ENCODE assay signal across 1 cellular context in the genomic region with DNA sequence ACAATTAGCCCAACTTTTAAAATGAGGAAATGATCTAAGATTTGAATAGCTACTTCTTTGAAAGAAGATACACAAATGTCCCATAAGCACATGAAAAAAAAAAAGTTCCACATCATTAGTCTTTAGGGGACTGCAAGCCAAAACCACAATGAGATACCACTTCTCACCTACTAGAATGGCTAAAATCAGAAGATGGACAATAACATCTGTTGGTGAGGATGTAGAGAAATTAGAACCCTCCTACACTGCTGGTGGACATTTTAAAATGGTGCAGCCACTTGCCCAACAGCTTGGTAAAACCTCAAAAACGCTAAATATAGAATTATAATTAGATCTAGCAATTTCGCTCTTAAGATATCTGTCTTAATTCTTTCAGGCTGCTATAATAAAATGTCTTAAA.
TF ChIP-seq lines count a peak whose summit lies in the region.

No MANE protein-coding gene starts in this region.

TF ChIP-seq in GM12878, 131 proteins besides CTCF, POLR2A, EP300 and RAD21 (continued from another document):
- TF ChIP-seq HSF1 (IDR thresholded peaks at IDR 0.05; ENCODE audit: low read depth, low read length) (no peak), MYB (IDR thresholded peaks at IDR 0.05; ENCODE audit: borderline replicate concordance, low read depth, low read length) (no peak), HCFC1 (IDR thresholded peaks at IDR 0.05; ENCODE audit: low read length) (no peak)
- TF ChIP-seq, protein P1, sequence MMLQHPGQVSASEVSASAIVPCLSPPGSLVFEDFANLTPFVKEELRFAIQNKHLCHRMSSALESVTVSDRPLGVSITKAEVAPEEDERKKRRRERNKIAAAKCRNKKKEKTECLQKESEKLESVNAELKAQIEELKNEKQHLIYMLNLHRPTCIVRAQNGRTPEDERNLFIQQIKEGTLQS (IDR thresholded peaks at IDR 0.05; ENCODE audit: borderline replicate concordance, extremely low read depth, low read depth, low read length) = no peak
